In genomic region chr3:39166932-39167532, GRCh38 we compare ENCODE assay signal across 2 cellular contexts.
A peak's percentile ranks its signal among the peaks of the same experiment; 100 is the strongest.
TF ChIP-seq lines count a peak whose summit lies in the region.

No MANE protein-coding gene starts in this region.

TF ChIP-seq in SK-N-SH, 30 proteins besides CTCF, POLR2A, EP300 and RAD21 (continued from another document):
- no peak for TF ChIP-seq GABPA (IDR thresholded peaks at IDR 0.05; ENCODE audit: low read depth)
- TF ChIP-seq IRF3 (IDR thresholded peaks at IDR 0.05; ENCODE audit: low read depth, low read length): no peak
- TF ChIP-seq ELF1 (IDR thresholded peaks at IDR 0.05): no peak
- peak; percentile 53; the same call in 1 of the 2 replicates for TF ChIP-seq NFIC (IDR thresholded peaks at IDR 0.05; ENCODE audit: borderline replicate concordance)
- no peak for TF ChIP-seq TEAD4 (IDR thresholded peaks at IDR 0.05; ENCODE audit: borderline replicate concordance, insufficient read depth)
- no peak for TF ChIP-seq TAF1 (IDR thresholded peaks at IDR 0.05; ENCODE audit: borderline replicate concordance, low read depth, low read length)
- peak; percentile 62; the same call in 1 of the 2 replicates for TF ChIP-seq MEF2A (IDR thresholded peaks at IDR 0.05; ENCODE audit: borderline replicate concordance, low read depth)
- TF ChIP-seq RCOR1 (IDR thresholded peaks at IDR 0.05; ENCODE audit: low read length): no peak
- TF ChIP-seq MXI1 (IDR thresholded peaks at IDR 0.05; ENCODE audit: low read depth, low read length): no peak
- TF ChIP-seq FOSL2 (IDR thresholded peaks at IDR 0.05; ENCODE audit: borderline replicate concordance, low read depth): no peak
- TF ChIP-seq CHD2 (IDR thresholded peaks at IDR 0.05; ENCODE audit: low read length, partially characterized antibody): no peak
- no peak for TF ChIP-seq USF2 (IDR thresholded peaks at IDR 0.05; ENCODE audit: borderline replicate concordance, low read depth, low read length)
- TF ChIP-seq FOXJ3 (CRISPR knock-in tag; IDR thresholded peaks at IDR 0.05): no peak
- no peak for TF ChIP-seq USF1 (IDR thresholded peaks at IDR 0.05; ENCODE audit: borderline replicate concordance, low read depth)
- TF ChIP-seq RXRA (IDR thresholded peaks at IDR 0.05; ENCODE audit: borderline replicate concordance, low read depth): no peak
- TF ChIP-seq SIN3A (IDR thresholded peaks at IDR 0.05; ENCODE audit: borderline replicate concordance, low read depth, low read length): no peak
- TF ChIP-seq, protein P1, sequence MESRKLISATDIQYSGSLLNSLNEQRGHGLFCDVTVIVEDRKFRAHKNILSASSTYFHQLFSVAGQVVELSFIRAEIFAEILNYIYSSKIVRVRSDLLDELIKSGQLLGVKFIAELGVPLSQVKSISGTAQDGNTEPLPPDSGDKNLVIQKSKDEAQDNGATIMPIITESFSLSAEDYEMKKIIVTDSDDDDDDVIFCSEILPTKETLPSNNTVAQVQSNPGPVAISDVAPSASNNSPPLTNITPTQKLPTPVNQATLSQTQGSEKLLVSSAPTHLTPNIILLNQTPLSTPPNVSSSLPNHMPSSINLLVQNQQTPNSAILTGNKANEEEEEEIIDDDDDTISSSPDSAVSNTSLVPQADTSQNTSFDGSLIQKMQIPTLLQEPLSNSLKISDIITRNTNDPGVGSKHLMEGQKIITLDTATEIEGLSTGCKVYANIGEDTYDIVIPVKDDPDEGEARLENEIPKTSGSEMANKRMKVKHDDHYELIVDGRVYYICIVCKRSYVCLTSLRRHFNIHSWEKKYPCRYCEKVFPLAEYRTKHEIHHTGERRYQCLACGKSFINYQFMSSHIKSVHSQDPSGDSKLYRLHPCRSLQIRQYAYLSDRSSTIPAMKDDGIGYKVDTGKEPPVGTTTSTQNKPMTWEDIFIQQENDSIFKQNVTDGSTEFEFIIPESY (IDR thresholded peaks at IDR 0.05; ENCODE audit: borderline replicate concordance, low read depth): no peak
- TF ChIP-seq NRF1 (IDR thresholded peaks at IDR 0.05; ENCODE audit: low read depth, low read length): no peak
- no peak for TF ChIP-seq GATA2 (CRISPR knock-in tag; IDR thresholded peaks at IDR 0.05)
- TF ChIP-seq JUND (IDR thresholded peaks at IDR 0.05): no peak
- peak; percentile 48 for TF ChIP-seq PBX3 (IDR thresholded peaks at IDR 0.05)
TF ChIP-seq in SK-N-SH: peak in this region for 3.

TF ChIP-seq in liver, 16 proteins besides CTCF, POLR2A, EP300 and RAD21 (continued from another document):
- TF ChIP-seq, protein P1 (IDR thresholded peaks at IDR 0.05): peak; percentile 70
- TF ChIP-seq SP1 (IDR thresholded peaks at IDR 0.05): peak; percentile 78
- peak; percentile 40 to 88 for TF ChIP-seq JUND (IDR thresholded peaks at IDR 0.05)
- no peak for TF ChIP-seq TAF1 (conservative IDR thresholded peaks at IDR 0.05)
- peak; percentile 57 for TF ChIP-seq REST (IDR thresholded peaks at IDR 0.05)
- TF ChIP-seq, protein P2, sequence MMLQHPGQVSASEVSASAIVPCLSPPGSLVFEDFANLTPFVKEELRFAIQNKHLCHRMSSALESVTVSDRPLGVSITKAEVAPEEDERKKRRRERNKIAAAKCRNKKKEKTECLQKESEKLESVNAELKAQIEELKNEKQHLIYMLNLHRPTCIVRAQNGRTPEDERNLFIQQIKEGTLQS (IDR thresholded peaks at IDR 0.05): peak; percentile 96
- TF ChIP-seq EGR1 (IDR thresholded peaks at IDR 0.05; ENCODE audit: low read depth in 2 of 2): peak in 1 of 2 donors; percentile 58
